11 cellular contexts compared by ENCODE assay signal in genomic region chr22:23222875-23223565, GRCh38. TPM values are rescaled to one million over a fixed set of nuclear protein-coding genes. Genes with fewer than 3 reads are reported as not detected.
DNase-seq lines count a peak whose midpoint lies in the region; ATAC-seq, FAIRE-seq and TF ChIP-seq lines count a peak whose summit lies in the region.
"Had no signal": no experiment of that assay in that cellular context is flagged by ENCODE, and none has a peak within 500 bp of the region (broad histone marks: within the 10 kb centered on the region; RNA-seq: fewer than 3 reads in every experiment).

No MANE protein-coding gene starts in this region.

- no peak overlapping the region for H3K18ac ChIP-seq in mesenchymal stem cell (ENCODE audit: low read depth in 1 of 2, low read length in 2 of 2)

- no peaks in the 10 kb centered on the region for H3K36me3 Mint-ChIP-seq in activated T-helper 17 cell treated with anti-CD3 and anti-CD28 coated beads, Interleukin-2, amount 50 U/mL, for 72 hours (ENCODE audit: low read depth)

- TF ChIP-seq CTCF in cardiac muscle cell (IDR thresholded peaks at IDR 0.05; ENCODE audit: low read depth, low read length) = no peak
- no peak for TF ChIP-seq CTCF in transverse colon (IDR thresholded peaks at IDR 0.05)

- H2BK5ac ChIP-seq in mesenchymal stem cell (ENCODE audit: low read depth, low read length, poor library complexity, severe bottlenecking) = no peak overlapping the region

- no peak overlapping the region for H2BK12ac ChIP-seq in mesenchymal stem cell (ENCODE audit: low read length in 2 of 2)

- ATAC-seq in Right ventricle myocardium superior (ENCODE audit: poor library complexity) = no peak
- no peak for ATAC-seq in activated T-helper 17 cell treated with anti-CD3 and anti-CD28 coated beads, Interleukin-2, amount 50 U/mL, for 72 hours (replicated peaks)
- no peak for ATAC-seq in HG03520 (IDR thresholded peaks at IDR 0.05; ENCODE audit: unreplicated experiment)
- ATAC-seq: left lung had no signal

- no peaks in the 10 kb centered on the region for H3K27me3 ChIP-seq in cardiac muscle cell
- no peaks in the 10 kb centered on the region for H3K27me3 ChIP-seq in mesenchymal stem cell (ENCODE audit: control insufficient read depth in 1 of 2, insufficient read depth in 1 of 2, low read length in 2 of 2)
- H3K27me3 ChIP-seq in transverse colon = no peaks in the 10 kb centered on the region
- H3K27me3 ChIP-seq: left lung had no signal

- H2AFZ ChIP-seq in mesenchymal stem cell (ENCODE audit: low read depth, low read length) = no peak overlapping the region

- intact Hi-C loops in Right ventricle myocardium superior (cut with DNase I) (loop anchor here (5.0 kb wide), 1 partner anchor 41 kb away; the partner anchor contains the start of gene BCR), transverse colon (cut with DNase I; ENCODE audit: low total_unique reads) (no loop called here)

- peak overlapping the region; percentile 8 for H4K91ac ChIP-seq in mesenchymal stem cell (ENCODE audit: low read length)

- no peaks in the 10 kb centered on the region for H3K27me3 Mint-ChIP-seq in activated T-helper 17 cell treated with anti-CD3 and anti-CD28 coated beads, Interleukin-2, amount 50 U/mL, for 72 hours

- H3K4me3 ChIP-seq in cardiac muscle cell (no peak overlapping the region), mesenchymal stem cell (ENCODE audit: insufficient read depth in 1 of 2, low read depth in 1 of 2, low read length in 2 of 2) (no peak overlapping the region), transverse colon (no peak overlapping the region)
- H3K4me3 ChIP-seq: left lung had no signal

- no peak overlapping the region for H3K23ac ChIP-seq in mesenchymal stem cell (ENCODE audit: low read length in 2 of 2)

- WGBS in mesenchymal stem cell = 100% methylated on average over 3 of the region's 4 CpGs
- WGBS in transverse colon (ENCODE audit: low coverage in 1 of 2), 2 donors = 79 to 100% methylated on average over 1 to 4 of the region's 4 CpGs

- DNase-seq in cardiac muscle cell (ENCODE audit: low read depth in 1 of 2, low spot score in 1 of 2) (no peak), Right ventricle myocardium superior (no peak), mesenchymal stem cell (no peak), transverse colon (no peak), HTR-8/SVneo (ENCODE audit: insufficient read length, low spot score) (no peak), NCI-H526 (lab: John Stamatoyannopoulos, UW) (no peak)
- DNase-seq: DMS79, hippocampal formation, left lung had no signal

- FAIRE-seq in HTR-8/SVneo (lab: Jason Lieb, UNC) = no peak

- no peak overlapping the region for H3K4me2 ChIP-seq in mesenchymal stem cell (ENCODE audit: low read length, poor library complexity, severe bottlenecking)

- no peak overlapping the region for H2AK5ac ChIP-seq in mesenchymal stem cell (ENCODE audit: low read length, severe bottlenecking)

- no peak overlapping the region for H3K9ac ChIP-seq in mesenchymal stem cell (ENCODE audit: low read length)

- no peak overlapping the region for H3K14ac ChIP-seq in mesenchymal stem cell (ENCODE audit: low read length in 2 of 2)

- peaks cover 58% of the 10 kb centered on the region for H3K79me1 ChIP-seq in mesenchymal stem cell (replicated peaks; ENCODE audit: low read length, poor library complexity, severe bottlenecking)

- peak overlapping the region; percentile 87 for H3K27ac Mint-ChIP-seq in activated T-helper 17 cell treated with anti-CD3 and anti-CD28 coated beads, Interleukin-2, amount 50 U/mL, for 72 hours

- peaks cover 41% of the 10 kb centered on the region for H3K4me1 ChIP-seq in cardiac muscle cell (ENCODE audit: low read depth)
- peaks cover 57% of the 10 kb centered on the region for H3K4me1 ChIP-seq in mesenchymal stem cell (ENCODE audit: control insufficient read depth, insufficient read depth, low read depth, low read length)
- peaks cover 43 to 85% (median 75%) of the 10 kb centered on the region in 4 donors for H3K4me1 ChIP-seq in transverse colon

- peak overlapping the region; percentile 76 for H3K27ac ChIP-seq in cardiac muscle cell
- H3K27ac ChIP-seq in mesenchymal stem cell (ENCODE audit: low read length, poor library complexity, severe bottlenecking) = no peak overlapping the region
- peak overlapping the region; percentile 72 to 81 (median 77) for H3K27ac ChIP-seq in transverse colon

- no peak for TF ChIP-seq POLR2A in transverse colon (IDR thresholded peaks at IDR 0.05)

- H3K4me3 Mint-ChIP-seq in activated T-helper 17 cell treated with anti-CD3 and anti-CD28 coated beads, Interleukin-2, amount 50 U/mL, for 72 hours = peak overlapping the region; percentile 15

- peak overlapping the region; percentile 1 for H4K8ac ChIP-seq in mesenchymal stem cell (ENCODE audit: low read length)

- H3K9me3 ChIP-seq in cardiac muscle cell (ENCODE audit: low read depth) (no peaks in the 10 kb centered on the region), mesenchymal stem cell (ENCODE audit: control insufficient read depth, low read length) (no peaks in the 10 kb centered on the region), transverse colon (peaks cover 0 to under 1% of the 10 kb centered on the region in 2 donors)
- H3K9me3 ChIP-seq: left lung had no signal

- TF ChIP-seq EP300 in transverse colon (IDR thresholded peaks at IDR 0.05; ENCODE audit: low read depth) = no peak

- H3K36me3 ChIP-seq in cardiac muscle cell = no peaks in the 10 kb centered on the region
- no peaks in the 10 kb centered on the region for H3K36me3 ChIP-seq in mesenchymal stem cell (ENCODE audit: control insufficient read depth in 1 of 2, insufficient read depth in 2 of 2, low read depth in 1 of 2, low read length in 2 of 2)
- H3K36me3 ChIP-seq in transverse colon = no peaks in the 10 kb centered on the region
- H3K36me3 ChIP-seq: left lung had no signal

- H3K4ac ChIP-seq in mesenchymal stem cell (ENCODE audit: low read depth in 1 of 2, low read length in 2 of 2) = no peak overlapping the region

- H3K9me3 Mint-ChIP-seq in activated T-helper 17 cell treated with anti-CD3 and anti-CD28 coated beads, Interleukin-2, amount 50 U/mL, for 72 hours = no peaks in the 10 kb centered on the region

- H2BK120ac ChIP-seq in mesenchymal stem cell (ENCODE audit: low read depth, low read length) = no peak overlapping the region

- H2BK15ac ChIP-seq in mesenchymal stem cell (ENCODE audit: low read depth, poor library complexity, severe bottlenecking) = no peak overlapping the region

- H3K4me1 Mint-ChIP-seq in activated T-helper 17 cell treated with anti-CD3 and anti-CD28 coated beads, Interleukin-2, amount 50 U/mL, for 72 hours = peaks cover 64% of the 10 kb centered on the region

- in situ Hi-C loops in transverse colon (cut with MboI; ENCODE audit: low pct_ligation_motif_present in 1 of 4, low pct_unique_long_range_greater_than_20kb in 1 of 4, low sequenced_read_pairs in 3 of 4) = no loop called here

RNA-seq across cellular contexts. Expression of gene BCR, which starts 42.7 kb away (rescaled TPM):
- total RNA-seq in cardiac muscle cell (40.9 and 53.1 TPM in 2 replicates), Right ventricle myocardium superior (28.2 TPM), transverse colon (100 to 1,000 TPM in 2 of 4 donors, 10 to 100 TPM in 2; 36.9 to 514 (median 91.0) TPM)
- 30.1 and 30.9 TPM in 2 replicates for polyA plus RNA-seq in cardiac muscle cell
- total RNA-seq in activated T-helper 17 cell treated with anti-CD3 and anti-CD28 coated beads, Interleukin-2, amount 50 U/mL, for 72 hours = 10 to 100 TPM; 43.3 to 50.3 TPM
- polyA plus RNA-seq in mesenchymal stem cell (2013, experiment 1 of 2) = 7.3 TPM
- polyA plus RNA-seq in mesenchymal stem cell (2013, experiment 2 of 2) = 7.1 TPM
